8 cellular contexts compared by ENCODE assay signal in the genomic region with DNA sequence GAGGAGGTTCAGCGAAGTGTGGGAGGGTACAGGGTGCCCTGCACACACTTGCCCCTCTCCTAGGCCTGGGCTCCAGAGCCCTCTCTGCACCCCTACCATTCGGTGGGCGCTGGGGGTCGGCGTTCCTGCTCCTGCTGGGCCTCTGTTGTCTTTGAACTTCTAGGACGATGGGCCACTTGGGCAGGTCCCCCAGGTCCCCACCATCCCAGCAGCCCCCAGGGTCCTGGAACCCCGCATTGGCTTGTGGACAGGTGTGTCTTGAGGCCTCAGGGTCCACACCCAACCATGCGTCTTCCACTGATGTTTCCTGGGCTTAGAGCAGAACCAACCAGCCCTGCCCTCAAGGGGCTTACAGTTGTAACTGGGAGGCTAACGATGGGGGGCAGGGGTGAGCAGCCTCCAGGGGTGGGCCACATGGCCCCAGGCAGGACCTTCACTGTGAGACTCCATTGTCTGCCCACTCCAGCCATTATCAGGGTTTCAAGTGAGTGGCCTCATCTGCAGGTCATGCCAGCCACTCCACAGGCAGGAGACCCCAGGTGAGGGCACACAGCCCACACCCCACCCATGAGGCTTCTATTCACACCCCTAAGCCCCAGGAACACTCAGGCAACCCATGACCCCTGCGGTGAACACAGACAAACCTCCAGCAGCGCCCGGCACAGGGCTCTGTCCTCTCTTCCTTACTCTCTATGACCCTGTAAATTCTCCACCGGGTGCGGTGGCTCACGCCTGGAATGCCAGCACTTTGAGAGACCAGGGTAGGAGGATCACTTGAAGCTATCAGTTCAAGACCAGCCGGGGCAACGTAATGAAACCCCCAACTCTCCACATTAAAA. TPM values are rescaled to one million over a fixed set of nuclear protein-coding genes. Genes with fewer than 3 reads are reported as not detected.
DNase-seq lines count a peak whose midpoint lies in the region; ATAC-seq and TF ChIP-seq lines count a peak whose summit lies in the region.

No MANE protein-coding gene starts in this region.

- CTCF ChIA-PET in SK-N-SH (lab: Yijun Ruan, JAX): interaction anchor here (0.5 to 1.9 kb wide), 14 partner anchors 10 to 729 kb away, joined by 3 to 10 read pairs (median 4); no protein-coding TSS in a partner anchor
- CTCF ChIA-PET in activated CD8-positive, alpha-beta T cell treated with anti-CD3 and anti-CD28 coated beads, Interleukin-2, amount 10 ng/mL, durations not matched to agents 7 days and 5 days (lab: Charles Lee): interaction anchor here (0.8 to 3.6 kb wide), 12 partner anchors 9 to 463 kb away, joined by 3 to 38 read pairs (median 4); a partner anchor contains a TSS

- peaks cover 51% of the 10 kb centered on the region for H3K4me1 Mint-ChIP-seq in activated CD8-positive, alpha-beta T cell treated with anti-CD3 and anti-CD28 coated beads, Interleukin-2, amount 10 ng/mL, durations not matched to agents 7 days and 5 days (ENCODE audit: low read depth)
- H3K4me1 Mint-ChIP-seq in stimulated activated naive CD8-positive, alpha-beta T cell treated with anti-CD3 and anti-CD28 coated beads, Interleukin-15, amount 100 ng/mL, for 72 hours: peaks cover 58% of the 10 kb centered on the region

- peaks cover 14 to 21% of the 10 kb centered on the region in 2 experiments; a peak in 2 of 4 replicates for H3K4me1 ChIP-seq in SK-N-SH (ENCODE audit: control insufficient read depth in 1 of 2, insufficient read depth in 2 of 2, low read depth in 1 of 2, low read length in 1 of 2)

- no peaks in the 10 kb centered on the region for H3K9me3 Mint-ChIP-seq in activated CD8-positive, alpha-beta T cell treated with anti-CD3 and anti-CD28 coated beads, Interleukin-2, amount 10 ng/mL, durations not matched to agents 7 days and 5 days (ENCODE audit: insufficient read depth)
- H3K9me3 Mint-ChIP-seq in stimulated activated naive CD8-positive, alpha-beta T cell treated with anti-CD3 and anti-CD28 coated beads, Interleukin-15, amount 100 ng/mL, for 72 hours: no peaks in the 10 kb centered on the region

- H3K9ac ChIP-seq in SK-N-SH: peak overlapping the region; percentile 96

- peaks cover 13% of the 10 kb centered on the region for H3F3A ChIP-seq in SK-N-SH (replicated peaks; ENCODE audit: insufficient read depth)

- H3K27me3 Mint-ChIP-seq in activated CD8-positive, alpha-beta T cell treated with anti-CD3 and anti-CD28 coated beads, Interleukin-2, amount 10 ng/mL, durations not matched to agents 7 days and 5 days (ENCODE audit: low read depth): no peaks in the 10 kb centered on the region
- H3K27me3 Mint-ChIP-seq in stimulated activated naive CD8-positive, alpha-beta T cell treated with anti-CD3 and anti-CD28 coated beads, Interleukin-15, amount 100 ng/mL, for 72 hours: no peaks in the 10 kb centered on the region

- ATAC-seq in SK-N-SH treated with all-trans-retinoic acid at 6 μM for 48 hours: no peak
- ATAC-seq in activated CD8-positive, alpha-beta T cell treated with anti-CD3 and anti-CD28 coated beads, Interleukin-2, amount 10 ng/mL, durations not matched to agents 7 days and 5 days: no peak
- no peak for ATAC-seq in stimulated activated naive CD8-positive, alpha-beta T cell treated with anti-CD3 and anti-CD28 coated beads, Interleukin-15, amount 100 ng/mL, for 72 hours

- no peaks in the 10 kb centered on the region for H3K36me3 ChIP-seq in SK-N-SH (replicated peaks in 1 of 2; ENCODE audit: control insufficient read depth in 1 of 2, insufficient read depth in 2 of 2, low read length in 1 of 2)

- DNase-seq in SK-N-SH (no peak), ACHN (no peak), germinal center (ENCODE audit: low spot score) (no peak)
- DNase-seq in activated CD8-positive, alpha-beta T cell treated with anti-CD3 and anti-CD28 coated beads, Interleukin-2, amount 10 ng/mL, durations not matched to agents 7 days and 5 days: no peak
- no peak for DNase-seq in stimulated activated naive CD8-positive, alpha-beta T cell treated with anti-CD3 and anti-CD28 coated beads, Interleukin-15, amount 100 ng/mL, for 72 hours
- no peak for DNase-seq in stimulated activated naive CD4-positive, alpha-beta T cell treated with Interleukin-2 at 50 U/mL for 16 hours (lab: John Stamatoyannopoulos, UW)

- no peaks in the 10 kb centered on the region for H3K9me2 ChIP-seq in SK-N-SH

- POLR2A ChIA-PET in SK-N-SH (lab: Yijun Ruan, JAX): interaction anchor here (1.2 to 1.4 kb wide), 4 partner anchors 9 to 40 kb away, joined by 3 to 7 read pairs (median 5); a partner anchor contains a TSS
- POLR2A ChIA-PET in activated CD8-positive, alpha-beta T cell treated with anti-CD3 and anti-CD28 coated beads, Interleukin-2, amount 10 ng/mL, durations not matched to agents 7 days and 5 days (lab: Charles Lee): interaction anchor here (0.8 to 1.9 kb wide), 4 partner anchors 9 to 32 kb away, joined by 5 to 14 read pairs (median 6); a partner anchor contains a TSS

- H3K36me3 Mint-ChIP-seq in activated CD8-positive, alpha-beta T cell treated with anti-CD3 and anti-CD28 coated beads, Interleukin-2, amount 10 ng/mL, durations not matched to agents 7 days and 5 days (ENCODE audit: low read depth): peaks cover 12% of the 10 kb centered on the region

- in situ Hi-C loops in ACHN (cut with HindIII; ENCODE audit: low pct_ligation_motif_present, low pct_unique_long_range_greater_than_20kb, low sequenced_read_pairs): no loop called here

- H3K79me2 ChIP-seq in SK-N-SH (ENCODE audit: insufficient read depth): peaks cover 64% of the 10 kb centered on the region

- peak overlapping the region; percentile 72 for H3K27ac Mint-ChIP-seq in activated CD8-positive, alpha-beta T cell treated with anti-CD3 and anti-CD28 coated beads, Interleukin-2, amount 10 ng/mL, durations not matched to agents 7 days and 5 days
- peak overlapping the region in 1 of 2 donors; percentile 94 for H3K27ac Mint-ChIP-seq in stimulated activated naive CD8-positive, alpha-beta T cell treated with anti-CD3 and anti-CD28 coated beads, Interleukin-15, amount 100 ng/mL, for 72 hours

- H3K27ac ChIP-seq in SK-N-SH (ENCODE audit: low read depth in 2 of 2, low read length in 1 of 2): peak overlapping the region; percentile 93 to 94

- H3K4me2 ChIP-seq in SK-N-SH: peak overlapping the region; percentile 100

- H3K4me3 ChIP-seq in SK-N-SH (ENCODE audit: low read depth in 2 of 2, low read length in 1 of 2) (peak overlapping the region; percentile 64 to 79), iPS-18c (ENCODE audit: insufficient read depth, low read depth, low read length) (peak overlapping the region; percentile 76)

- H3K27me3 ChIP-seq in SK-N-SH (ENCODE audit: insufficient read depth): no peaks in the 10 kb centered on the region

- TF ChIP-seq EP300 in SK-N-SH (IDR thresholded peaks at IDR 0.05; ENCODE audit: borderline replicate concordance in 1 of 2, low read depth in 1 of 2, low read length in 1 of 2): no peak

- H3K9me3 ChIP-seq in SK-N-SH: no peaks in the 10 kb centered on the region
- no peaks in the 10 kb centered on the region for H3K9me3 ChIP-seq in iPS-18c (ENCODE audit: control insufficient read depth, insufficient read depth, low read length)

- 98% methylated on average over 9 of the region's 17 CpGs for WGBS in SK-N-SH (ENCODE audit: low lambda C conversion rate)

- H4K20me1 ChIP-seq in SK-N-SH (ENCODE audit: insufficient read depth): peaks cover 22% of the 10 kb centered on the region

- H3K4me3 Mint-ChIP-seq in activated CD8-positive, alpha-beta T cell treated with anti-CD3 and anti-CD28 coated beads, Interleukin-2, amount 10 ng/mL, durations not matched to agents 7 days and 5 days: peak overlapping the region; percentile 75
- peak overlapping the region; percentile 83 to 88 for H3K4me3 Mint-ChIP-seq in stimulated activated naive CD8-positive, alpha-beta T cell treated with anti-CD3 and anti-CD28 coated beads, Interleukin-15, amount 100 ng/mL, for 72 hours

- TF ChIP-seq RAD21 in SK-N-SH (IDR thresholded peaks at IDR 0.05; ENCODE audit: low read length): no peak

- no peak for TF ChIP-seq CTCF in SK-N-SH (IDR thresholded peaks at IDR 0.05)

- H2AFZ ChIP-seq in SK-N-SH (ENCODE audit: low read depth): peak overlapping the region; percentile 62

TF ChIP-seq in SK-N-SH, 30 proteins besides CTCF, POLR2A, EP300 and RAD21 (continues in another document):
- TF ChIP-seq MEF2A (IDR thresholded peaks at IDR 0.05; ENCODE audit: borderline replicate concordance, low read depth): no peak
- no peak for TF ChIP-seq RCOR1 (IDR thresholded peaks at IDR 0.05; ENCODE audit: low read length)
- no peak for TF ChIP-seq FOXJ3 (CRISPR knock-in tag; IDR thresholded peaks at IDR 0.05)

RNA-seq across cellular contexts. Expression of a gene that starts 2.0 kb away (rescaled TPM):
- 11.3 and 16.1 TPM in 2 replicates for polyA plus RNA-seq in SK-N-SH (2012; rRNA removed)
- 11.6 and 17.8 TPM in 2 replicates for polyA plus RNA-seq in SK-N-SH (2012; cell fraction: cytosol; rRNA removed)
- polyA plus RNA-seq in SK-N-SH (2012; cell fraction: nucleus; rRNA removed): 28.7 and 43.5 TPM in 2 replicates
- total RNA-seq in activated CD8-positive, alpha-beta T cell treated with anti-CD3 and anti-CD28 coated beads, Interleukin-2, amount 10 ng/mL, durations not matched to agents 7 days and 5 days: 10 to 100 TPM; 26.5 to 29.8 TPM

RNA-seq across cellular contexts. Expression of a gene that starts 17.1 kb away (rescaled TPM):
- polyA plus RNA-seq in SK-N-SH (2012; rRNA removed): 9.0 and 18.8 TPM in 2 replicates
- polyA plus RNA-seq in SK-N-SH (2012; cell fraction: cytosol; rRNA removed): 7.1 and 12.6 TPM in 2 replicates
- polyA plus RNA-seq in SK-N-SH (2012; cell fraction: nucleus; rRNA removed): 87.2 and 224 TPM in 2 replicates
- 10 to 100 TPM; 47.9 to 52.9 TPM for total RNA-seq in activated CD8-positive, alpha-beta T cell treated with anti-CD3 and anti-CD28 coated beads, Interleukin-2, amount 10 ng/mL, durations not matched to agents 7 days and 5 days

RNA-seq across cellular contexts. Expression of a gene that starts 19.9 kb away (rescaled TPM):
- polyA plus RNA-seq in SK-N-SH (2012; rRNA removed): 61.1 and 69.1 TPM in 2 replicates
- 25.5 and 46.5 TPM in 2 replicates for polyA plus RNA-seq in SK-N-SH (2012; cell fraction: cytosol; rRNA removed)
- polyA plus RNA-seq in SK-N-SH (2012; cell fraction: nucleus; rRNA removed): 86.6 and 88.2 TPM in 2 replicates
- total RNA-seq in activated CD8-positive, alpha-beta T cell treated with anti-CD3 and anti-CD28 coated beads, Interleukin-2, amount 10 ng/mL, durations not matched to agents 7 days and 5 days: 100 to 1,000 TPM; 181 to 196 TPM

RNA-seq across cellular contexts. Expression of a gene that starts 39.8 kb away (rescaled TPM):
- 1.7 and 2.8 TPM in 2 replicates for polyA plus RNA-seq in SK-N-SH (2012; rRNA removed)
- 1.3 and 2.1 TPM in 2 replicates for polyA plus RNA-seq in SK-N-SH (2012; cell fraction: cytosol; rRNA removed)
- polyA plus RNA-seq in SK-N-SH (2012; cell fraction: nucleus; rRNA removed): 7.3 and 12.1 TPM in 2 replicates
- total RNA-seq in activated CD8-positive, alpha-beta T cell treated with anti-CD3 and anti-CD28 coated beads, Interleukin-2, amount 10 ng/mL, durations not matched to agents 7 days and 5 days: 10 to 100 TPM in 1 of 2 experiments, 1 to 10 TPM in 1; 9.9 to 11.0 TPM

RNA-seq across cellular contexts. Expression of a gene that starts 39.8 kb away (rescaled TPM):
- polyA plus RNA-seq in SK-N-SH (2012; rRNA removed): 11.8 and 30.0 TPM in 2 replicates
- polyA plus RNA-seq in SK-N-SH (2012; cell fraction: cytosol; rRNA removed): 16.4 and 28.2 TPM in 2 replicates
- 67.1 and 70.7 TPM in 2 replicates for polyA plus RNA-seq in SK-N-SH (2012; cell fraction: nucleus; rRNA removed)
- total RNA-seq in activated CD8-positive, alpha-beta T cell treated with anti-CD3 and anti-CD28 coated beads, Interleukin-2, amount 10 ng/mL, durations not matched to agents 7 days and 5 days: 10 to 100 TPM; 29.9 to 37.2 TPM
